ENCODE assay signal across 21 cellular contexts in the genomic region with DNA sequence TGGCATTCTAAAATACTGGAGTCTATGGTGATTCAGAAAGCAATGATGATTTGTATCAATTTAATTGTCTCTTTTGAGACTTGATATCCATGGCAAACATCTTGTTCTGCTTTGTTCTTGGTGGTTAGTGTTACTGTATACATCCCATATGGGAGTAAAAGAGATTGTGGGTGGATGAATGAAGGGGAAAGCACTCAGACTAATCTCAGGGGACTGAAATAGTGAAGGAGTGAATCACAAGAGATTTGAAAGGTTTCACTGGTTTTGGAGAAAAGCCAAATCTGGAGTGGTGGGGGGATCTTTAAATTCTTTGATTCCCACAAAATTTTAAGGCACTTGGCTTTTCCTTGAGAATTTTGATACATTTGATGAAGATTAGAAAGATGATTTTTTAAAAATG.
DNase-seq lines count a peak whose midpoint lies in the region; ATAC-seq and TF ChIP-seq lines count a peak whose summit lies in the region.
"Had no signal": no experiment of that assay in that cellular context is flagged by ENCODE, and none has a peak within 500 bp of the region (broad histone marks: within the 10 kb centered on the region; RNA-seq: fewer than 3 reads in every experiment).

No MANE protein-coding gene starts in this region.

- no peak overlapping the region for H3K4me3 ChIP-seq in gastrocnemius medialis
- H3K4me3 ChIP-seq: colonic mucosa, lower lobe of right lung, neural progenitor cell, skin epidermis had no signal

- H3K27ac Mint-ChIP-seq in mesothelial cell of epicardium (peak overlapping the region; percentile 26), chondrocyte (ENCODE audit: unreplicated experiment) (no peak overlapping the region)
- H3K27ac Mint-ChIP-seq: H9; neural progenitor cell; stimulated activated naive CD8-positive, alpha-beta T cell treated with anti-CD3 and anti-CD28 coated beads, Interleukin-15, Interleukin-2, amounts not matched to agents 100 ng/mL and 50 ng/mL, for 24 hours had no signal

- no peaks in the 10 kb centered on the region for H3K27me3 Mint-ChIP-seq in mesothelial cell of epicardium (ENCODE audit: low read depth)
- no peaks in the 10 kb centered on the region for H3K27me3 Mint-ChIP-seq in chondrocyte (ENCODE audit: low read depth)
- H3K27me3 Mint-ChIP-seq: stimulated activated naive CD8-positive, alpha-beta T cell treated with anti-CD3 and anti-CD28 coated beads, Interleukin-15, Interleukin-2, amounts not matched to agents 100 ng/mL and 50 ng/mL, for 24 hours had no signal

- H3K36me3 ChIP-seq in gastrocnemius medialis = no peaks in the 10 kb centered on the region
- H3K36me3 ChIP-seq: colonic mucosa, lower lobe of right lung, neural progenitor cell had no signal

- no peak for TF ChIP-seq CTCF in mesothelial cell of epicardium (IDR thresholded peaks at IDR 0.05; ENCODE audit: unreplicated experiment)
- TF ChIP-seq CTCF in chondrocyte (IDR thresholded peaks at IDR 0.05) = no peak
- no peak for TF ChIP-seq CTCF in gastrocnemius medialis (IDR thresholded peaks at IDR 0.05 in 4 of 5, conservative IDR thresholded peaks at IDR 0.05 in 1 of 5)

- TF ChIP-seq POLR2A in gastrocnemius medialis (IDR thresholded peaks at IDR 0.05) = no peak

- H3K27ac ChIP-seq in gastrocnemius medialis = no peak overlapping the region
- H3K27ac ChIP-seq: colonic mucosa, epithelial cell of prostate, lower lobe of right lung, neural progenitor cell, skin epidermis had no signal

- H3K9me3 ChIP-seq in gastrocnemius medialis = no peaks in the 10 kb centered on the region
- H3K9me3 ChIP-seq: colonic mucosa, lower lobe of right lung had no signal

- intact Hi-C loops in gastrocnemius medialis (cut with DNase I; ENCODE audit: low total_unique reads) = no loop called here

- H3K4me1 ChIP-seq in gastrocnemius medialis = no peaks in the 10 kb centered on the region
- H3K4me1 ChIP-seq: colonic mucosa, lower lobe of right lung, neural progenitor cell had no signal

- H3K4me1 Mint-ChIP-seq in mesothelial cell of epicardium = peaks cover 32% of the 10 kb centered on the region
- H3K4me1 Mint-ChIP-seq in chondrocyte (ENCODE audit: low read depth) = peaks cover 20% of the 10 kb centered on the region
- H3K4me1 Mint-ChIP-seq: neural progenitor cell had no signal

- no peaks in the 10 kb centered on the region for H3K27me3 ChIP-seq in gastrocnemius medialis
- H3K27me3 ChIP-seq: colonic mucosa, neural progenitor cell had no signal

- DNase-seq in COLO829 (ENCODE audit: low spot score) (peak; percentile 80), NCI-H2171 (lab: John Stamatoyannopoulos, UW) (peak; percentile 63), dedifferentiated amniotic fluid mesenchymal stem cell (ENCODE audit: extremely low spot score) (peak; percentile 67), mesothelial cell of epicardium (ENCODE audit: low spot score in 2 of 2, unreplicated experiment in 2 of 2) (no peak), AG20443 (ENCODE audit: low spot score) (no peak), chondrocyte (ENCODE audit: low spot score) (no peak), gastrocnemius medialis (no peak)
- DNase-seq: activated T-cell treated with anti-CD3 and anti-CD28 coated beads, Interleukin-2, amount 50 U/mL, for 4 hours; C1 segment of cervical spinal cord; colonic mucosa; H9; KG1; lower lobe of right lung; NCI-H1417; NCI-H345; SHP77 treated with DMSO at 0.1 percent for 48 hours had no signal

- H3K9me3 Mint-ChIP-seq in mesothelial cell of epicardium (no peaks in the 10 kb centered on the region), chondrocyte (ENCODE audit: low read depth) (no peaks in the 10 kb centered on the region)
- H3K9me3 Mint-ChIP-seq: H9, neural progenitor cell had no signal

- H3K36me3 Mint-ChIP-seq in mesothelial cell of epicardium (no peaks in the 10 kb centered on the region), chondrocyte (ENCODE audit: low read depth) (no peaks in the 10 kb centered on the region)
- H3K36me3 Mint-ChIP-seq: neural progenitor cell had no signal

- H3K4me3 Mint-ChIP-seq in mesothelial cell of epicardium (no peak overlapping the region), chondrocyte (ENCODE audit: unreplicated experiment) (no peak overlapping the region)
- H3K4me3 Mint-ChIP-seq: activated T-cell treated with anti-CD3 and anti-CD28 coated beads, Interleukin-2, amount 50 U/mL, for 4 hours; H9; neural progenitor cell; stimulated activated naive CD8-positive, alpha-beta T cell treated with anti-CD3 and anti-CD28 coated beads, Interleukin-15, Interleukin-2, amounts not matched to agents 100 ng/mL and 50 ng/mL, for 24 hours had no signal

- in situ Hi-C loops in gastrocnemius medialis (cut with MboI; ENCODE audit: low sequenced_read_pairs in 4 of 4) = no loop called here

- ATAC-seq in GM18517 (IDR thresholded peaks at IDR 0.05; ENCODE audit: unreplicated experiment) = no peak
- ATAC-seq in gastrocnemius medialis = no peak
- ATAC-seq: activated T-cell treated with anti-CD3 and anti-CD28 coated beads, Interleukin-2, amount 50 U/mL, for 4 hours; lower lobe of right lung had no signal

Comparison
In these comparisons a context has a peak if more than half of its experiments do, and no peak if none do; other contexts are left out.
1. DNase-seq: peak in COLO829 (single experiment), NCI-H2171 (single experiment) and dedifferentiated amniotic fluid mesenchymal stem cell (single experiment); none in mesothelial cell of epicardium (0 of 2), AG20443 (single experiment), chondrocyte (single experiment) and gastrocnemius medialis (0 of 2).